In genomic region chr20:3304456-3304855, GRCh38 we compare ENCODE assay signal across 23 cellular contexts.
"Had no signal": no experiment of that assay in that cellular context is flagged by ENCODE, and none has a peak within 500 bp of the region (broad histone marks: within the 10 kb centered on the region; RNA-seq: fewer than 3 reads in every experiment).

No MANE protein-coding gene starts in this region.

- H3K27ac ChIP-seq: HL-60, SJCRH30 had no signal

- FAIRE-seq: HTR-8/SVneo had no signal

- H3K9me3 ChIP-seq: MG63, SJCRH30 had no signal

- H3K36me3 ChIP-seq: MG63 had no signal

- H3K27me3 ChIP-seq: MG63, SJCRH30 had no signal

- DNase-seq: MG63, NCI-H1092, NCI-H1105 treated with DMSO at 0.1 percent for 48 hours, NCI-H1417 treated with DMSO at 0.1 percent for 48 hours, NCI-H146, NCI-H1694 treated with DMSO at 0.1 percent for 48 hours, NCI-H1930, NCI-H2081, NCI-H2107, NCI-H2171, NCI-H226, NCI-H446, NCI-H510A, NCI-H524 treated with DMSO at 0.1 percent for 48 hours, NCI-H69, NCI-H774, PC-3, SHP77 treated with DMSO at 0.1 percent for 48 hours, SJCRH30 had no signal

- ATAC-seq: Panc1, PC-3, SK-N-SH treated with all-trans-retinoic acid at 6 μM for 48 hours had no signal

- H3K4me3 ChIP-seq: MG63, SJCRH30 had no signal
